ENCODE assay signal across 8 cellular contexts in genomic region chr6:16712931-16713484, GRCh38. TPM values are rescaled to one million over a fixed set of nuclear protein-coding genes. Genes with fewer than 3 reads are reported as not detected.
DNase-seq lines count a peak whose midpoint lies in the region; ATAC-seq and TF ChIP-seq lines count a peak whose summit lies in the region.

No MANE protein-coding gene starts in this region.

- H3K9me3 Mint-ChIP-seq in HFFc6 (no peaks in the 10 kb centered on the region), MCF 10A (ENCODE audit: unreplicated experiment) (no peaks in the 10 kb centered on the region)
- H3K9me3 Mint-ChIP-seq in stimulated activated naive CD8-positive, alpha-beta T cell treated with anti-CD3 and anti-CD28 coated beads, Interleukin-15, amount 100 ng/mL, for 72 hours: no peaks in the 10 kb centered on the region

- DNase-seq in GM10266 (ENCODE audit: extremely low spot score): no peak
- DNase-seq in HFFc6: peak; percentile 91
- peak; percentile 95 for DNase-seq in MCF 10A (ENCODE audit: unreplicated experiment)
- no peak for DNase-seq in left colon
- no peak for DNase-seq in stimulated activated naive CD8-positive, alpha-beta T cell treated with anti-CD3 and anti-CD28 coated beads, Interleukin-15, amount 100 ng/mL, for 72 hours
- DNase-seq in ecto neural progenitor cell (ENCODE audit: low spot score): no peak

- CTCF ChIA-PET in MCF 10A (lab: Yijun Ruan, JAX): interaction anchor here (0.6 to 3.1 kb wide), 9 partner anchors 9 to 380 kb away, joined by 3 to 22 read pairs (median 3); no protein-coding TSS in a partner anchor

- peak; percentile 38 for ATAC-seq in left colon
- ATAC-seq in stimulated activated naive CD8-positive, alpha-beta T cell treated with anti-CD3 and anti-CD28 coated beads, Interleukin-15, amount 100 ng/mL, for 72 hours: peak; percentile 68
- no peak for ATAC-seq in HG03039 (IDR thresholded peaks at IDR 0.05; ENCODE audit: unreplicated experiment)

- H3K4me1 Mint-ChIP-seq in HFFc6 (ENCODE audit: low read depth) (peaks cover 56% of the 10 kb centered on the region), MCF 10A (ENCODE audit: insufficient read depth, unreplicated experiment) (peaks cover 28% of the 10 kb centered on the region)
- H3K4me1 Mint-ChIP-seq in stimulated activated naive CD8-positive, alpha-beta T cell treated with anti-CD3 and anti-CD28 coated beads, Interleukin-15, amount 100 ng/mL, for 72 hours: peaks cover 79% of the 10 kb centered on the region

- POLR2A ChIA-PET in MCF 10A (lab: Yijun Ruan, JAX): interaction anchor here (0.6 to 6.7 kb wide), 20 partner anchors 12 to 377 kb away, joined by 3 to 93 read pairs (median 6); partner anchors contain the start of gene ATXN1

- H3K27ac Mint-ChIP-seq in HFFc6 (peak overlapping the region; percentile 92), MCF 10A (ENCODE audit: low read depth, unreplicated experiment) (peak overlapping the region; percentile 96)
- peak overlapping the region; percentile 81 to 96 for H3K27ac Mint-ChIP-seq in stimulated activated naive CD8-positive, alpha-beta T cell treated with anti-CD3 and anti-CD28 coated beads, Interleukin-15, amount 100 ng/mL, for 72 hours

- peak; percentile 40 for TF ChIP-seq CTCF in GM10266 (IDR thresholded peaks at IDR 0.05; ENCODE audit: control insufficient read depth, insufficient read depth, low read depth, missing control alignments)
- TF ChIP-seq CTCF in HFFc6 (IDR thresholded peaks at IDR 0.05): peak; percentile 79
- no peak for TF ChIP-seq CTCF in MCF 10A (IDR thresholded peaks at IDR 0.05; ENCODE audit: unreplicated experiment)

- peak overlapping the region; percentile 83 for H3K4me3 Mint-ChIP-seq in HFFc6
- H3K4me3 Mint-ChIP-seq in MCF 10A (ENCODE audit: unreplicated experiment): peak overlapping the region; percentile 63
- peak overlapping the region; percentile 46 to 84 for H3K4me3 Mint-ChIP-seq in stimulated activated naive CD8-positive, alpha-beta T cell treated with anti-CD3 and anti-CD28 coated beads, Interleukin-15, amount 100 ng/mL, for 72 hours

- peaks cover 28% of the 10 kb centered on the region for H3K36me3 Mint-ChIP-seq in HFFc6 (ENCODE audit: low read depth)
- no peaks in the 10 kb centered on the region for H3K36me3 Mint-ChIP-seq in MCF 10A (ENCODE audit: insufficient read depth, unreplicated experiment)

- BruUV-seq in MCF 10A (replicated peaks; lab: Mats Ljungman, UMichigan): no TSS peak

- intact Hi-C loops in MCF 10A (cut with micrococcal nuclease): loop anchor here (1.0 to 5.0 kb wide), 3 partner anchors 13 to 76 kb away; no protein-coding TSS in a partner anchor
- intact Hi-C loops in left colon (cut with DNase I, micrococcal nuclease): no loop called here

- H3K27me3 Mint-ChIP-seq in HFFc6 (ENCODE audit: insufficient read depth) (no peaks in the 10 kb centered on the region), MCF 10A (ENCODE audit: insufficient read depth, unreplicated experiment) (no peaks in the 10 kb centered on the region)
- no peaks in the 10 kb centered on the region for H3K27me3 Mint-ChIP-seq in stimulated activated naive CD8-positive, alpha-beta T cell treated with anti-CD3 and anti-CD28 coated beads, Interleukin-15, amount 100 ng/mL, for 72 hours

TF ChIP-seq in PFSK-1, 5 proteins besides CTCF, POLR2A, EP300 and RAD21:
- TF ChIP-seq POLR2AphosphoS5 (IDR thresholded peaks at IDR 0.05; ENCODE audit: low read depth, low read length) (peak; percentile 49; the same call in 1 of the 2 replicates), SIN3A (IDR thresholded peaks at IDR 0.05; ENCODE audit: borderline replicate concordance, insufficient read depth, low read length) (0 out of 2 replicates have a peak, but pooled peaks have one; percentile 66)
- TF ChIP-seq, protein P1, sequence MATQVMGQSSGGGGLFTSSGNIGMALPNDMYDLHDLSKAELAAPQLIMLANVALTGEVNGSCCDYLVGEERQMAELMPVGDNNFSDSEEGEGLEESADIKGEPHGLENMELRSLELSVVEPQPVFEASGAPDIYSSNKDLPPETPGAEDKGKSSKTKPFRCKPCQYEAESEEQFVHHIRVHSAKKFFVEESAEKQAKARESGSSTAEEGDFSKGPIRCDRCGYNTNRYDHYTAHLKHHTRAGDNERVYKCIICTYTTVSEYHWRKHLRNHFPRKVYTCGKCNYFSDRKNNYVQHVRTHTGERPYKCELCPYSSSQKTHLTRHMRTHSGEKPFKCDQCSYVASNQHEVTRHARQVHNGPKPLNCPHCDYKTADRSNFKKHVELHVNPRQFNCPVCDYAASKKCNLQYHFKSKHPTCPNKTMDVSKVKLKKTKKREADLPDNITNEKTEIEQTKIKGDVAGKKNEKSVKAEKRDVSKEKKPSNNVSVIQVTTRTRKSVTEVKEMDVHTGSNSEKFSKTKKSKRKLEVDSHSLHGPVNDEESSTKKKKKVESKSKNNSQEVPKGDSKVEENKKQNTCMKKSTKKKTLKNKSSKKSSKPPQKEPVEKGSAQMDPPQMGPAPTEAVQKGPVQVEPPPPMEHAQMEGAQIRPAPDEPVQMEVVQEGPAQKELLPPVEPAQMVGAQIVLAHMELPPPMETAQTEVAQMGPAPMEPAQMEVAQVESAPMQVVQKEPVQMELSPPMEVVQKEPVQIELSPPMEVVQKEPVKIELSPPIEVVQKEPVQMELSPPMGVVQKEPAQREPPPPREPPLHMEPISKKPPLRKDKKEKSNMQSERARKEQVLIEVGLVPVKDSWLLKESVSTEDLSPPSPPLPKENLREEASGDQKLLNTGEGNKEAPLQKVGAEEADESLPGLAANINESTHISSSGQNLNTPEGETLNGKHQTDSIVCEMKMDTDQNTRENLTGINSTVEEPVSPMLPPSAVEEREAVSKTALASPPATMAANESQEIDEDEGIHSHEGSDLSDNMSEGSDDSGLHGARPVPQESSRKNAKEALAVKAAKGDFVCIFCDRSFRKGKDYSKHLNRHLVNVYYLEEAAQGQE (IDR thresholded peaks at IDR 0.05; ENCODE audit: insufficient read depth in 1 of 2, low read depth in 2 of 2, low read length in 2 of 2): no peak

RNA-seq across cellular contexts. Expression of gene ATXN1, which starts 48.3 kb away (rescaled TPM):
- total RNA-seq in HFFc6 (2021; fragmentation: NEBNext Ultra II Directional; extraction: Animal tissue kit (Norgen Biotek cat#: 25700)): 10 to 100 TPM; 28.2 to 41.5 (median 30.5) TPM
- polyA plus RNA-seq in PFSK-1 (2012; ENCODE audit: insufficient read length, low read depth): 50.9 TPM
- total RNA-seq in MCF 10A (2022) (16.5 and 34.5 TPM in 2 replicates), left colon (10 to 100 TPM; 26.9 to 55.1 TPM)

Comparison
In these comparisons a context has a peak if more than half of its experiments do, and no peak if none do; other contexts are left out.
1. DNase-seq: peak in HFFc6 (single experiment) and MCF 10A (single experiment); none in GM10266 (single experiment), left colon (0 of 2), stimulated activated naive CD8-positive, alpha-beta T cell treated with anti-CD3 and anti-CD28 coated beads, Interleukin-15, amount 100 ng/mL, for 72 hours (0 of 2) and ecto neural progenitor cell (single experiment).
2. Peak in every context shown above with its lines, with median percentiles within 50 percentile points of each other: H3K27ac Mint-ChIP-seq and H3K4me3 Mint-ChIP-seq.